Comparison of ENCODE assay signal across 8 cellular contexts in the genomic region with DNA sequence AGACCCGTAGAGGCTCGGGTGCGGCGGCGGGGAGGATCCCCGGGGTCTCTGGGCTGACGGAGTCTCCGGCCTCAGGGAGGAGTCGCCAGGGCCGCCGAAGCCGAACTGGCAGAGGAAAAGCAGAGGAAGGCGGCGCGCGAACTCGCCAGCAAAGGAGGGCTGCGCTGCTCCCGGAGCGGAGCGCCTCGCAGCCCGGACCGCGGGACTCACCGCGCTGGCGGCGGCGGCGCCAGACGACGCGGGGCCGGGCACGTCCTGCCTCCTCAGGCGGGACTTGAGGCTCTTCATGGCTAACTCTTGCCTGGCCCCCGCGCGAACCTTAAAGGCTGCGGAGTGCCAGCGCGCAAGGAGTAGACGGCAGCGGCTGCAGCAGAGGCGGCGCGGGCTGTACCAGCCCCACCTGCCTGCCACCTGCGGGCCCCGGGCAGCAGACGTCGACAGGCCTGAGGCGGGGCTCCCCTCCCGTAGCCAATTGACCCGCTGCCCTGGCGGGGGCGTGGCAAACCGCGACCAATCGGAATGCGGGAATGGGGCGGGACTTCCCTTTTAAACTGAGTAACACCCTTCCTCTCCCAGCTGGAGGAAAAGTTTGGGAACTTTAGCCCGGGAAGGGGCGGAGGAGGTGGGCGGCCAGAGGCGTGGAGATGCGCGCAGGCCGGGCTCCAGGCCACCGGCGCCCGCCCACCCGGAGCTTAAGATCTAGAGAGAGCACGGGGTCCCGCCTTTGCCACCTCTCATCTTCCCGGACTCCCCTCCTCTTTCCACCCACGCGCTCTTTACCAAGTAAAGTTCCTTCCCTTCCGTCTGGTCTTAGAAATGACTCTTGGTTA. TPM values are rescaled to one million over a fixed set of nuclear protein-coding genes. Genes with fewer than 3 reads are reported as not detected.
A peak's percentile ranks its signal among the peaks of the same experiment; 100 is the strongest.
DNase-seq lines count a peak whose midpoint lies in the region; ATAC-seq and TF ChIP-seq lines count a peak whose summit lies in the region.

A gene with protein sequence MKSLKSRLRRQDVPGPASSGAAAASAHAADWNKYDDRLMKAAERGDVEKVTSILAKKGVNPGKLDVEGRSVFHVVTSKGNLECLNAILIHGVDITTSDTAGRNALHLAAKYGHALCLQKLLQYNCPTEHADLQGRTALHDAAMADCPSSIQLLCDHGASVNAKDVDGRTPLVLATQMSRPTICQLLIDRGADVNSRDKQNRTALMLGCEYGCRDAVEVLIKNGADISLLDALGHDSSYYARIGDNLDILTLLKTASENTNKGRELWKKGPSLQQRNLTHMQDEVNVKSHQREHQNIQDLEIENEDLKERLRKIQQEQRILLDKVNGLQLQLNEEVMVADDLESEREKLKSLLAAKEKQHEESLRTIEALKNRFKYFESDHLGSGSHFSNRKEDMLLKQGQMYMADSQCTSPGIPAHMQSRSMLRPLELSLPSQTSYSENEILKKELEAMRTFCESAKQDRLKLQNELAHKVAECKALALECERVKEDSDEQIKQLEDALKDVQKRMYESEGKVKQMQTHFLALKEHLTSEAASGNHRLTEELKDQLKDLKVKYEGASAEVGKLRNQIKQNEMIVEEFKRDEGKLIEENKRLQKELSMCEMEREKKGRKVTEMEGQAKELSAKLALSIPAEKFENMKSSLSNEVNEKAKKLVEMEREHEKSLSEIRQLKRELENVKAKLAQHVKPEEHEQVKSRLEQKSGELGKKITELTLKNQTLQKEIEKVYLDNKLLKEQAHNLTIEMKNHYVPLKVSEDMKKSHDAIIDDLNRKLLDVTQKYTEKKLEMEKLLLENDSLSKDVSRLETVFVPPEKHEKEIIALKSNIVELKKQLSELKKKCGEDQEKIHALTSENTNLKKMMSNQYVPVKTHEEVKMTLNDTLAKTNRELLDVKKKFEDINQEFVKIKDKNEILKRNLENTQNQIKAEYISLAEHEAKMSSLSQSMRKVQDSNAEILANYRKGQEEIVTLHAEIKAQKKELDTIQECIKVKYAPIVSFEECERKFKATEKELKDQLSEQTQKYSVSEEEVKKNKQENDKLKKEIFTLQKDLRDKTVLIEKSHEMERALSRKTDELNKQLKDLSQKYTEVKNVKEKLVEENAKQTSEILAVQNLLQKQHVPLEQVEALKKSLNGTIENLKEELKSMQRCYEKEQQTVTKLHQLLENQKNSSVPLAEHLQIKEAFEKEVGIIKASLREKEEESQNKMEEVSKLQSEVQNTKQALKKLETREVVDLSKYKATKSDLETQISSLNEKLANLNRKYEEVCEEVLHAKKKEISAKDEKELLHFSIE (N-terminal part only) (minus strand): TSS at position 439 of the 830 bp plus-strand sequence. CDS start 151 bp downstream, at position 288.

- no peaks in the 10 kb centered on the region for H3K9me3 Mint-ChIP-seq in naive thymus-derived CD8-positive, alpha-beta T cell
- no peaks in the 10 kb centered on the region for H3K9me3 Mint-ChIP-seq in stimulated activated memory B cell treated with anti-CD40 and anti-IgM and Interleukin-4, amounts not matched to agents 10 μg/mL and 1 μg/mL and 100 μg/mL, for 72 hours

- H3K27me3 Mint-ChIP-seq in naive thymus-derived CD8-positive, alpha-beta T cell = peaks cover 19 to 60% (median 44%) of the 10 kb centered on the region in 5 donors
- H3K27me3 Mint-ChIP-seq in stimulated activated memory B cell treated with anti-CD40 and anti-IgM and Interleukin-4, amounts not matched to agents 10 μg/mL and 1 μg/mL and 100 μg/mL, for 72 hours = peaks cover 13% of the 10 kb centered on the region

- H3K4me1 Mint-ChIP-seq in naive thymus-derived CD8-positive, alpha-beta T cell = peaks cover 7 to 26% (median 16%) of the 10 kb centered on the region in 4 donors
- peaks cover 14% of the 10 kb centered on the region for H3K4me1 Mint-ChIP-seq in stimulated activated memory B cell treated with anti-CD40 and anti-IgM and Interleukin-4, amounts not matched to agents 10 μg/mL and 1 μg/mL and 100 μg/mL, for 72 hours

- POLR2A ChIA-PET in naive thymus-derived CD8-positive, alpha-beta T cell (lab: Charles Lee) = no interaction called here

- in situ Hi-C loops in Caki2 (cut with HindIII; ENCODE audit: low pct_unique_long_range_greater_than_20kb, low sequenced_read_pairs) (no loop called here), KBM-7 (cut with MboI; ENCODE audit: low pct_unique_long_range_greater_than_20kb, low sequenced_read_pairs) (no loop called here)

- TF ChIP-seq CTCF in fibroblast of the aortic adventitia (IDR thresholded peaks at IDR 0.05; ENCODE audit: insufficient read depth, low read length) = no peak

- H3K27ac Mint-ChIP-seq in naive thymus-derived CD8-positive, alpha-beta T cell = peak within 1 kb of the TSS in 2 of 10 donors; percentile 74 to 83
- peak within 1 kb of the TSS; percentile 54 for H3K27ac Mint-ChIP-seq in stimulated activated memory B cell treated with anti-CD40 and anti-IgM and Interleukin-4, amounts not matched to agents 10 μg/mL and 1 μg/mL and 100 μg/mL, for 72 hours

- peak; percentile 100 for DNase-seq in Caki2 (ENCODE audit: low read depth)
- peak; percentile 79 for DNase-seq in KBM-7
- peak; percentile 82 for DNase-seq in RPMI8226
- peak; percentile 32 for DNase-seq in activated gamma-delta T cell treated with Interleukin-2 at 50 U/mL for 16 hours
- DNase-seq in fibroblast of the aortic adventitia (ENCODE audit: low read depth) = peak; percentile 96
- DNase-seq in naive thymus-derived CD8-positive, alpha-beta T cell = peak; percentile 42 to 75 (median 60)

- H3K4me3 Mint-ChIP-seq in naive thymus-derived CD8-positive, alpha-beta T cell = peak within 1 kb of the TSS; percentile 72 to 92 (median 87)
- peak within 1 kb of the TSS; percentile 90 for H3K4me3 Mint-ChIP-seq in stimulated activated memory B cell treated with anti-CD40 and anti-IgM and Interleukin-4, amounts not matched to agents 10 μg/mL and 1 μg/mL and 100 μg/mL, for 72 hours

- H3K4me3 ChIP-seq in fibroblast of the aortic adventitia (ENCODE audit: low read depth, low read length) = peak within 1 kb of the TSS; percentile 85

- H3K36me3 Mint-ChIP-seq in naive thymus-derived CD8-positive, alpha-beta T cell = peaks cover 0 to 3% (median 0%) of the 10 kb centered on the region in 3 donors
- no peaks in the 10 kb centered on the region for H3K36me3 Mint-ChIP-seq in stimulated activated memory B cell treated with anti-CD40 and anti-IgM and Interleukin-4, amounts not matched to agents 10 μg/mL and 1 μg/mL and 100 μg/mL, for 72 hours

- peak; percentile 95 for ATAC-seq in GM21619 (IDR thresholded peaks at IDR 0.05; ENCODE audit: unreplicated experiment)
- peak; percentile 95 to 97 for ATAC-seq in naive thymus-derived CD8-positive, alpha-beta T cell
- peak; percentile 98 for ATAC-seq in stimulated activated memory B cell treated with anti-CD40 and anti-IgM and Interleukin-4, amounts not matched to agents 10 μg/mL and 1 μg/mL and 100 μg/mL, for 72 hours

RNA-seq across cellular contexts. Expression of the gene that starts here (rescaled TPM):
- 8.0 and 16.2 TPM in 2 replicates for total RNA-seq in Caki2 (2014; rRNA removed; shearing (Covaris generic); ENCODE audit: low replicate concordance)
- total RNA-seq in fibroblast of the aortic adventitia (ENCODE audit: low replicate concordance) = 106 and 149 TPM in 2 replicates
- total RNA-seq in naive thymus-derived CD8-positive, alpha-beta T cell = under 1 TPM in 1 of 2 experiments, not detected in 1; 0.13 TPM
- under 1 TPM in 2 of 3 donors, not detected in 1; 0.10 to 0.42 TPM for polyA plus RNA-seq in naive thymus-derived CD8-positive, alpha-beta T cell

Comparison
In these comparisons a context has a peak if more than half of its experiments do, and no peak if none do; other contexts are left out.
1. Peak in every context shown above with its lines: DNase-seq, ATAC-seq and H3K4me3 ChIP-seq.
2. Peak in DNase-seq and ATAC-seq in naive thymus-derived CD8-positive, alpha-beta T cell; RNA of the gene not detected or under 1 TPM.
3. DNase-seq: peak in every context shown above with its lines; median percentile 100 in Caki2; 96 in fibroblast of the aortic adventitia; 82 in RPMI8226; 79 in KBM-7; 60 in naive thymus-derived CD8-positive, alpha-beta T cell; 32 in activated gamma-delta T cell treated with Interleukin-2 at 50 U/mL for 16 hours.